In the genomic region with DNA sequence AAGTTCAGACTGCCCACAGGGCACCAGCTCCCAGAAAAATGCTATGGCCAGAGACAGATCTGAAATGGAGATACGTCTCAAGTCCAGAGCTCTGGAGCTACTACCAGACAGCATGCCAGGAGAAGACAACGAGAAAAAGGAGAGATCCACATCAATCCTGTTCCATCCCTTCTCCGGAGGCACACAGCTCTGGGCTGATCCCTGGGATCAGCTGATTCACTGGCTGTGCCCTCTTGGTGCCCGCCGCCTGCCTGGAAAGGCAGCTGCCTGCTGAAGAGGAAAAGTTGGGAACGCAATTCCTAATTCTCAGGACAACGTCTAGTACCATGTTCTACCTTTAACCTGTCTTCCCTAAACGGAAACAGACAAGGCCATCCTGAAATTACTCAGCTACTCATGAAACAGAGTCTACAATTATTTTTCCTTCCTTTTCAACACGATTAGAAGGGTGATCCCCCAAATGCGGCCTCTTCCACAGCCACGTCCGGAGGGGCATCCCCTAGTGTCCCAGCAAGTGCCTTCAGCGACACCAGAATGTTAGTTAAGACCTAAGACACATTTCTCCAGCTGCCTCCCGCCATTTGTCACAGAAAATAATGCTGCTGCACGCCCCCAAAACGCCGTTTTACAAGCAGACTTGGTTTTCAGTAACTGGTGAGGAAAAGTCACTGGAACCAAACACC, we compare ENCODE assay signal across 10 cellular contexts. TPM values are rescaled to one million over a fixed set of nuclear protein-coding genes. Genes with fewer than 3 reads are reported as not detected.
A peak's percentile ranks its signal among the peaks of the same experiment; 100 is the strongest.
DNase-seq lines count a peak whose midpoint lies in the region; ATAC-seq and TF ChIP-seq lines count a peak whose summit lies in the region.
"Had no signal": no experiment of that assay in that cellular context is flagged by ENCODE, and none has a peak within 500 bp of the region (broad histone marks: within the 10 kb centered on the region; RNA-seq: fewer than 3 reads in every experiment).

No MANE protein-coding gene starts in this region.

- in situ Hi-C loops in astrocyte of the spinal cord (cut with HindIII; ENCODE audit: low sequenced_read_pairs), result no loop called here

- intact Hi-C loops in activated naive CD4-positive, alpha-beta T cell treated with anti-CD3 and anti-CD28 coated beads for 36 hours (cut with micrococcal nuclease), result loop anchor here (5.0 to 10.0 kb wide), 2 partner anchors 519 to 559 kb away; a partner anchor contains a TSS
- intact Hi-C loops in lower lobe of right lung (cut with DNase I), result no loop called here

- H3K36me3 ChIP-seq in lower lobe of right lung (no peaks in the 10 kb centered on the region), Karpas-422 (ENCODE audit: insufficient read depth, low read length) (no peaks in the 10 kb centered on the region)
- H3K36me3 ChIP-seq: thyroid gland, WERI-Rb-1 had no signal

- H2AFZ ChIP-seq in Karpas-422 (ENCODE audit: low read length), result no peak overlapping the region

- peaks cover 32% of the 10 kb centered on the region for H3K27me3 Mint-ChIP-seq in activated naive CD4-positive, alpha-beta T cell treated with anti-CD3 and anti-CD28 coated beads for 36 hours (ENCODE audit: low read depth)

- H3K9me2 ChIP-seq in Karpas-422 (replicated peaks; ENCODE audit: insufficient read depth, low read length), result no peaks in the 10 kb centered on the region

- DNase-seq in activated naive CD4-positive, alpha-beta T cell treated with anti-CD3 and anti-CD28 coated beads for 36 hours, result no peak
- DNase-seq in activated naive CD4-positive, alpha-beta T cell treated with anti-CD3 and anti-CD28 coated beads, Interleukin-2, amount 50 U/mL, for 16 hours, result no peak
- no peak for DNase-seq in astrocyte of the spinal cord (ENCODE audit: low read depth, low spot score)
- no peak for DNase-seq in lower lobe of right lung
- DNase-seq in D341Med (ENCODE audit: low spot score), result no peak
- no peak for DNase-seq in H4 (ENCODE audit: low spot score)
- no peak for DNase-seq in Karpas-422

- no peaks in the 10 kb centered on the region for H3K79me2 ChIP-seq in Karpas-422 (ENCODE audit: low read length)

- peaks cover 66% of the 10 kb centered on the region for H3K4me1 Mint-ChIP-seq in activated naive CD4-positive, alpha-beta T cell treated with anti-CD3 and anti-CD28 coated beads for 36 hours (ENCODE audit: low read depth)

- H3K4me1 ChIP-seq in lower lobe of right lung (peaks cover 59% of the 10 kb centered on the region), Karpas-422 (ENCODE audit: low read length) (peaks cover 33% of the 10 kb centered on the region)

- ATAC-seq in lower lobe of right lung, result no peak

- H3K4me3 ChIP-seq in astrocyte of the spinal cord (ENCODE audit: low read depth, low read length), result peak overlapping the region; percentile 60
- H3K4me3 ChIP-seq in lower lobe of right lung, result peak overlapping the region; percentile 71
- H3K4me3 ChIP-seq in Karpas-422 (ENCODE audit: low read length), result no peak overlapping the region

- no peak overlapping the region for H3K4me2 ChIP-seq in Karpas-422 (ENCODE audit: low read depth, low read length, poor library complexity, severe bottlenecking)

- CTCF ChIA-PET in activated naive CD4-positive, alpha-beta T cell treated with anti-CD3 and anti-CD28 coated beads for 36 hours (lab: Charles Lee), result interaction anchor here (1.1 to 1.3 kb wide), 3 partner anchors 134 to 195 kb away, joined by 3 to 7 read pairs (median 3); no protein-coding TSS in a partner anchor

- no peak overlapping the region for H3K9ac ChIP-seq in Karpas-422 (ENCODE audit: low read length)

- H4K20me1 ChIP-seq in Karpas-422 (ENCODE audit: insufficient read depth, low read depth, low read length), result no peaks in the 10 kb centered on the region

- TF ChIP-seq CTCF in astrocyte of the spinal cord (IDR thresholded peaks at IDR 0.05; ENCODE audit: low read depth, low read length) (no peak), lower lobe of right lung (IDR thresholded peaks at IDR 0.05) (no peak)

- H3K27ac Mint-ChIP-seq in activated naive CD4-positive, alpha-beta T cell treated with anti-CD3 and anti-CD28 coated beads for 36 hours, result no peak overlapping the region

- no peaks in the 10 kb centered on the region for H3K9me3 Mint-ChIP-seq in activated naive CD4-positive, alpha-beta T cell treated with anti-CD3 and anti-CD28 coated beads for 36 hours

- peaks cover 12% of the 10 kb centered on the region for H3K27me3 ChIP-seq in lower lobe of right lung (ENCODE audit: low read depth)
- no peaks in the 10 kb centered on the region for H3K27me3 ChIP-seq in Karpas-422 (ENCODE audit: low read length)
- H3K27me3 ChIP-seq: thyroid gland had no signal

- H3K9me3 ChIP-seq in lower lobe of right lung (no peaks in the 10 kb centered on the region), Karpas-422 (ENCODE audit: low read length) (no peaks in the 10 kb centered on the region)
- H3K9me3 ChIP-seq: thyroid gland had no signal

- peak overlapping the region; percentile 80 for H3K27ac ChIP-seq in lower lobe of right lung
- peak overlapping the region; percentile 52 for H3K27ac ChIP-seq in temporal lobe (ENCODE audit: low read depth, low read length)
- H3K27ac ChIP-seq in Karpas-422 (ENCODE audit: low read length), result no peak overlapping the region
- H3K27ac ChIP-seq: WERI-Rb-1 had no signal

- H3K4me3 Mint-ChIP-seq in activated naive CD4-positive, alpha-beta T cell treated with anti-CD3 and anti-CD28 coated beads for 36 hours, result peak overlapping the region; percentile 51

- H3K36me3 Mint-ChIP-seq in activated naive CD4-positive, alpha-beta T cell treated with anti-CD3 and anti-CD28 coated beads for 36 hours (ENCODE audit: low read depth), result no peaks in the 10 kb centered on the region

RNA-seq across cellular contexts. Expression of a gene that starts 2.4 kb away (rescaled TPM):
- total RNA-seq in activated naive CD4-positive, alpha-beta T cell treated with anti-CD3 and anti-CD28 coated beads for 36 hours, result 1 to 10 TPM; 5.3 to 6.2 TPM
- total RNA-seq in lower lobe of right lung, result 12.9 TPM
- total RNA-seq in temporal lobe, result 5.7 TPM
- 1.9 and 2.7 TPM in 2 replicates for total RNA-seq in H4 (2014; rRNA removed; shearing (Covaris generic))
- total RNA-seq in Karpas-422 (2014; rRNA removed; shearing (Covaris generic); ENCODE audit: low replicate concordance), result 2.0 TPM in 2 replicates

RNA-seq across cellular contexts. Expression of a gene that starts 2.7 kb away (rescaled TPM):
- total RNA-seq in activated naive CD4-positive, alpha-beta T cell treated with anti-CD3 and anti-CD28 coated beads for 36 hours, result not detected
- total RNA-seq in lower lobe of right lung (4.3 TPM), temporal lobe (not detected)
- not detected in 2 replicates for total RNA-seq in H4 (2014; rRNA removed; shearing (Covaris generic))
- total RNA-seq in Karpas-422 (2014; rRNA removed; shearing (Covaris generic); ENCODE audit: low replicate concordance), result 0.67 TPM in 1 of 2 replicates, not detected in the other

RNA-seq across cellular contexts. Expression of a gene that starts 52.9 kb away (rescaled TPM):
- total RNA-seq in activated naive CD4-positive, alpha-beta T cell treated with anti-CD3 and anti-CD28 coated beads for 36 hours, result 10 to 100 TPM; 69.2 to 73.1 TPM
- 39.3 TPM for total RNA-seq in lower lobe of right lung
- total RNA-seq in temporal lobe, result 33.9 TPM
- 72.9 and 126 TPM in 2 replicates for total RNA-seq in H4 (2014; rRNA removed; shearing (Covaris generic))
- 67.6 and 84.8 TPM in 2 replicates for total RNA-seq in Karpas-422 (2014; rRNA removed; shearing (Covaris generic); ENCODE audit: low replicate concordance)
